ENCODE assay signal across 1 cellular context in the genomic region with DNA sequence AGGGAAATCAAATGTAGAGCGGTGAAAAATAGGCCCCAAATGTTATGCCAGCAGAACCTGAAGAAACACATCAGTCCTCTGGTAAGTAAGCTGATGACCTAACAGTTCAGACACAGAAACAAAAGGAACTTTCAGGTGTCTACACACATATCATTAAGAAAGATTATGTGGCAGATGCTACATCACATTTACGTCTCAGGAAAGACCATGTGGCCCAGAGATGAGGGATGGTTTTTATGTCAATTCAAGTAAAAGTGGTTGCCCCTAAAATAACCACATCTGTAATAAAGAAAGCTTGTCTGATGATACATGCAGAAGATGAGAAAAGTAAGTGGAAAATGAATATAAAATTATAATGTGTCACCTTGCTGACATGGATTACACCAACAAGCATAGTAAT.
TF ChIP-seq lines count a peak whose summit lies in the region.

No MANE protein-coding gene starts in this region.

TF ChIP-seq in GM12878, 131 proteins besides CTCF, POLR2A, EP300 and RAD21:
- TF ChIP-seq, protein P1, sequence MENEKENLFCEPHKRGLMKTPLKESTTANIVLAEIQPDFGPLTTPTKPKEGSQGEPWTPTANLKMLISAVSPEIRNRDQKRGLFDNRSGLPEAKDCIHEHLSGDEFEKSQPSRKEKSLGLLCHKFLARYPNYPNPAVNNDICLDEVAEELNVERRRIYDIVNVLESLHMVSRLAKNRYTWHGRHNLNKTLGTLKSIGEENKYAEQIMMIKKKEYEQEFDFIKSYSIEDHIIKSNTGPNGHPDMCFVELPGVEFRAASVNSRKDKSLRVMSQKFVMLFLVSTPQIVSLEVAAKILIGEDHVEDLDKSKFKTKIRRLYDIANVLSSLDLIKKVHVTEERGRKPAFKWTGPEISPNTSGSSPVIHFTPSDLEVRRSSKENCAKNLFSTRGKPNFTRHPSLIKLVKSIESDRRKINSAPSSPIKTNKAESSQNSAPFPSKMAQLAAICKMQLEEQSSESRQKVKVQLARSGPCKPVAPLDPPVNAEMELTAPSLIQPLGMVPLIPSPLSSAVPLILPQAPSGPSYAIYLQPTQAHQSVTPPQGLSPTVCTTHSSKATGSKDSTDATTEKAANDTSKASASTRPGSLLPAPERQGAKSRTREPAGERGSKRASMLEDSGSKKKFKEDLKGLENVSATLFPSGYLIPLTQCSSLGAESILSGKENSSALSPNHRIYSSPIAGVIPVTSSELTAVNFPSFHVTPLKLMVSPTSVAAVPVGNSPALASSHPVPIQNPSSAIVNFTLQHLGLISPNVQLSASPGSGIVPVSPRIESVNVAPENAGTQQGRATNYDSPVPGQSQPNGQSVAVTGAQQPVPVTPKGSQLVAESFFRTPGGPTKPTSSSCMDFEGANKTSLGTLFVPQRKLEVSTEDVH (IDR thresholded peaks at IDR 0.05; ENCODE audit: low read depth, partially characterized antibody), result no peak
- TF ChIP-seq PAX5 (IDR thresholded peaks at IDR 0.05; ENCODE audit: borderline replicate concordance, low read depth, low read length) (no peak), GABPA (IDR thresholded peaks at IDR 0.05; ENCODE audit: low read depth) (no peak), ZNF384 (IDR thresholded peaks at IDR 0.05; ENCODE audit: borderline replicate concordance, low read depth, low read length) (no peak), HDGF (IDR thresholded peaks at IDR 0.05) (no peak), SMAD5 (IDR thresholded peaks at IDR 0.05; ENCODE audit: low read depth) (no peak), BHLHE40 (IDR thresholded peaks at IDR 0.05; ENCODE audit: borderline replicate concordance in 1 of 2, low read depth in 2 of 2, low read length in 1 of 2) (no peak), ASH2L (IDR thresholded peaks at IDR 0.05; ENCODE audit: borderline replicate concordance, low read depth) (no peak), MYC (IDR thresholded peaks at IDR 0.05; ENCODE audit: insufficient read depth, insufficient read length, insufficient replicate concordance, low read length, severe bottlenecking) (no peak)
- TF ChIP-seq, protein P2, sequence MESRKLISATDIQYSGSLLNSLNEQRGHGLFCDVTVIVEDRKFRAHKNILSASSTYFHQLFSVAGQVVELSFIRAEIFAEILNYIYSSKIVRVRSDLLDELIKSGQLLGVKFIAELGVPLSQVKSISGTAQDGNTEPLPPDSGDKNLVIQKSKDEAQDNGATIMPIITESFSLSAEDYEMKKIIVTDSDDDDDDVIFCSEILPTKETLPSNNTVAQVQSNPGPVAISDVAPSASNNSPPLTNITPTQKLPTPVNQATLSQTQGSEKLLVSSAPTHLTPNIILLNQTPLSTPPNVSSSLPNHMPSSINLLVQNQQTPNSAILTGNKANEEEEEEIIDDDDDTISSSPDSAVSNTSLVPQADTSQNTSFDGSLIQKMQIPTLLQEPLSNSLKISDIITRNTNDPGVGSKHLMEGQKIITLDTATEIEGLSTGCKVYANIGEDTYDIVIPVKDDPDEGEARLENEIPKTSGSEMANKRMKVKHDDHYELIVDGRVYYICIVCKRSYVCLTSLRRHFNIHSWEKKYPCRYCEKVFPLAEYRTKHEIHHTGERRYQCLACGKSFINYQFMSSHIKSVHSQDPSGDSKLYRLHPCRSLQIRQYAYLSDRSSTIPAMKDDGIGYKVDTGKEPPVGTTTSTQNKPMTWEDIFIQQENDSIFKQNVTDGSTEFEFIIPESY (IDR thresholded peaks at IDR 0.05), result no peak
- TF ChIP-seq, protein P3, sequence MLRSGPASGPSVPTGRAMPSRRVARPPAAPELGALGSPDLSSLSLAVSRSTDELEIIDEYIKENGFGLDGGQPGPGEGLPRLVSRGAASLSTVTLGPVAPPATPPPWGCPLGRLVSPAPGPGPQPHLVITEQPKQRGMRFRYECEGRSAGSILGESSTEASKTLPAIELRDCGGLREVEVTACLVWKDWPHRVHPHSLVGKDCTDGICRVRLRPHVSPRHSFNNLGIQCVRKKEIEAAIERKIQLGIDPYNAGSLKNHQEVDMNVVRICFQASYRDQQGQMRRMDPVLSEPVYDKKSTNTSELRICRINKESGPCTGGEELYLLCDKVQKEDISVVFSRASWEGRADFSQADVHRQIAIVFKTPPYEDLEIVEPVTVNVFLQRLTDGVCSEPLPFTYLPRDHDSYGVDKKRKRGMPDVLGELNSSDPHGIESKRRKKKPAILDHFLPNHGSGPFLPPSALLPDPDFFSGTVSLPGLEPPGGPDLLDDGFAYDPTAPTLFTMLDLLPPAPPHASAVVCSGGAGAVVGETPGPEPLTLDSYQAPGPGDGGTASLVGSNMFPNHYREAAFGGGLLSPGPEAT (IDR thresholded peaks at IDR 0.05; ENCODE audit: low read depth), result no peak
- TF ChIP-seq, protein P4, sequence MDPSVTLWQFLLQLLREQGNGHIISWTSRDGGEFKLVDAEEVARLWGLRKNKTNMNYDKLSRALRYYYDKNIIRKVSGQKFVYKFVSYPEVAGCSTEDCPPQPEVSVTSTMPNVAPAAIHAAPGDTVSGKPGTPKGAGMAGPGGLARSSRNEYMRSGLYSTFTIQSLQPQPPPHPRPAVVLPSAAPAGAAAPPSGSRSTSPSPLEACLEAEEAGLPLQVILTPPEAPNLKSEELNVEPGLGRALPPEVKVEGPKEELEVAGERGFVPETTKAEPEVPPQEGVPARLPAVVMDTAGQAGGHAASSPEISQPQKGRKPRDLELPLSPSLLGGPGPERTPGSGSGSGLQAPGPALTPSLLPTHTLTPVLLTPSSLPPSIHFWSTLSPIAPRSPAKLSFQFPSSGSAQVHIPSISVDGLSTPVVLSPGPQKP (IDR thresholded peaks at IDR 0.05; ENCODE audit: low read depth, low read length), result no peak
TF ChIP-seq in GM12878: peak in this region for 0.
